1 cellular context compared by ENCODE assay signal in genomic region chr6:4647414-4648365, GRCh38.
TF ChIP-seq lines count a peak whose summit lies in the region.

No MANE protein-coding gene starts in this region.

TF ChIP-seq in HepG2, 621 proteins besides CTCF, POLR2A, EP300 and RAD21 (continued from another document and continues in another):
- TF ChIP-seq, protein P1, sequence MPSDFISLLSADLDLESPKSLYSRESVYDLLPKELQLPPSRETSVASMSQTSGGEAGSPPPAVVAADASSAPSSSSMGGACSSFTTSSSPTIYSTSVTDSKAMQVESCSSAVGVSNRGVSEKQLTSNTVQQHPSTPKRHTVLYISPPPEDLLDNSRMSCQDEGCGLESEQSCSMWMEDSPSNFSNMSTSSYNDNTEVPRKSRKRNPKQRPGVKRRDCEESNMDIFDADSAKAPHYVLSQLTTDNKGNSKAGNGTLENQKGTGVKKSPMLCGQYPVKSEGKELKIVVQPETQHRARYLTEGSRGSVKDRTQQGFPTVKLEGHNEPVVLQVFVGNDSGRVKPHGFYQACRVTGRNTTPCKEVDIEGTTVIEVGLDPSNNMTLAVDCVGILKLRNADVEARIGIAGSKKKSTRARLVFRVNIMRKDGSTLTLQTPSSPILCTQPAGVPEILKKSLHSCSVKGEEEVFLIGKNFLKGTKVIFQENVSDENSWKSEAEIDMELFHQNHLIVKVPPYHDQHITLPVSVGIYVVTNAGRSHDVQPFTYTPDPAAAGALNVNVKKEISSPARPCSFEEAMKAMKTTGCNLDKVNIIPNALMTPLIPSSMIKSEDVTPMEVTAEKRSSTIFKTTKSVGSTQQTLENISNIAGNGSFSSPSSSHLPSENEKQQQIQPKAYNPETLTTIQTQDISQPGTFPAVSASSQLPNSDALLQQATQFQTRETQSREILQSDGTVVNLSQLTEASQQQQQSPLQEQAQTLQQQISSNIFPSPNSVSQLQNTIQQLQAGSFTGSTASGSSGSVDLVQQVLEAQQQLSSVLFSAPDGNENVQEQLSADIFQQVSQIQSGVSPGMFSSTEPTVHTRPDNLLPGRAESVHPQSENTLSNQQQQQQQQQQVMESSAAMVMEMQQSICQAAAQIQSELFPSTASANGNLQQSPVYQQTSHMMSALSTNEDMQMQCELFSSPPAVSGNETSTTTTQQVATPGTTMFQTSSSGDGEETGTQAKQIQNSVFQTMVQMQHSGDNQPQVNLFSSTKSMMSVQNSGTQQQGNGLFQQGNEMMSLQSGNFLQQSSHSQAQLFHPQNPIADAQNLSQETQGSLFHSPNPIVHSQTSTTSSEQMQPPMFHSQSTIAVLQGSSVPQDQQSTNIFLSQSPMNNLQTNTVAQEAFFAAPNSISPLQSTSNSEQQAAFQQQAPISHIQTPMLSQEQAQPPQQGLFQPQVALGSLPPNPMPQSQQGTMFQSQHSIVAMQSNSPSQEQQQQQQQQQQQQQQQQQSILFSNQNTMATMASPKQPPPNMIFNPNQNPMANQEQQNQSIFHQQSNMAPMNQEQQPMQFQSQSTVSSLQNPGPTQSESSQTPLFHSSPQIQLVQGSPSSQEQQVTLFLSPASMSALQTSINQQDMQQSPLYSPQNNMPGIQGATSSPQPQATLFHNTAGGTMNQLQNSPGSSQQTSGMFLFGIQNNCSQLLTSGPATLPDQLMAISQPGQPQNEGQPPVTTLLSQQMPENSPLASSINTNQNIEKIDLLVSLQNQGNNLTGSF (CRISPR knock-in tag; IDR thresholded peaks at IDR 0.05): peak; percentile 56; the same call in 1 of the 2 replicates
- TF ChIP-seq PHF5A (CRISPR knock-in tag; IDR thresholded peaks at IDR 0.05; ENCODE audit: low read depth, unreplicated experiment) (no peak), ZNF143 (CRISPR knock-in tag; IDR thresholded peaks at IDR 0.05) (no peak), SMAD1 (CRISPR knock-in tag; IDR thresholded peaks at IDR 0.05; ENCODE audit: borderline replicate concordance, low read depth) (peak; percentile 38; the same call in 1 of the 2 replicates), SMYD3 (CRISPR knock-in tag; IDR thresholded peaks at IDR 0.05) (peak; percentile 82), IKZF1 (IDR thresholded peaks at IDR 0.05) (no peak), HMGXB3 (CRISPR knock-in tag; IDR thresholded peaks at IDR 0.05; ENCODE audit: borderline replicate concordance) (0 out of 2 replicates have a peak, but pooled peaks have one; percentile 76), GATA4 (IDR thresholded peaks at IDR 0.05; ENCODE audit: borderline replicate concordance, low read depth) (no peak), ZFYVE20 (CRISPR knock-in tag; IDR thresholded peaks at IDR 0.05; ENCODE audit: borderline replicate concordance, low read depth) (0 out of 2 replicates have a peak, but pooled peaks have one; percentile 59), STAG1 (CRISPR knock-in tag; IDR thresholded peaks at IDR 0.05) (peak; percentile 24; the same call in 1 of the 2 replicates), ZNF709 (CRISPR knock-in tag; IDR thresholded peaks at IDR 0.05) (no peak; the same call in 1 of the 2 replicates), RFXANK (CRISPR knock-in tag; IDR thresholded peaks at IDR 0.05) (no peak), HMG20B (CRISPR knock-in tag; conservative IDR thresholded peaks at IDR 0.05) (no peak), ZFAT (CRISPR knock-in tag; conservative IDR thresholded peaks at IDR 0.05) (no peak), CHD2 (IDR thresholded peaks at IDR 0.05; ENCODE audit: low read depth, low read length) (no peak), HMGXB4 (CRISPR knock-in tag; IDR thresholded peaks at IDR 0.05; ENCODE audit: borderline replicate concordance in 1 of 2, low read depth in 1 of 2) (no peak; a peak in 1 of 4 replicates), ZSCAN25 (CRISPR knock-in tag; IDR thresholded peaks at IDR 0.05) (no peak), SRSF1 (optimal IDR thresholded peaks at IDR 0.05; ENCODE audit: low read depth, low read length) (no peak), CHD4 (IDR thresholded peaks at IDR 0.05; ENCODE audit: borderline replicate concordance, low read length) (no peak), ZNF563 (CRISPR knock-in tag; IDR thresholded peaks at IDR 0.05) (peak; percentile 55; the same call in 1 of the 2 replicates), ZNF260 (CRISPR knock-in tag; IDR thresholded peaks at IDR 0.05; ENCODE audit: borderline replicate concordance, low read depth) (no peak), KLF13 (CRISPR knock-in tag; IDR thresholded peaks at IDR 0.05) (0 out of 2 replicates have a peak, but pooled peaks have one; percentile 56), TSC22D2 (CRISPR knock-in tag; IDR thresholded peaks at IDR 0.05; ENCODE audit: borderline replicate concordance) (peak; percentile 83; the same call in 1 of the 2 replicates), ZMYM2 (CRISPR knock-in tag; IDR thresholded peaks at IDR 0.05) (peak; percentile 87), NFE2 (CRISPR knock-in tag; IDR thresholded peaks at IDR 0.05) (no peak), KLF9 (CRISPR knock-in tag; IDR thresholded peaks at IDR 0.05; ENCODE audit: low read depth) (0 out of 2 replicates have a peak, but pooled peaks have one; percentile 47), CBX1 (IDR thresholded peaks at IDR 0.05; ENCODE audit: low read depth) (peak; percentile 88), TEAD3 (CRISPR knock-in tag; optimal IDR thresholded peaks at IDR 0.05; ENCODE audit: borderline replicate concordance) (peak; percentile 72), ESRRA (CRISPR knock-in tag; IDR thresholded peaks at IDR 0.05; ENCODE audit: low read depth) (no peak), HNRNPH1 (optimal IDR thresholded peaks at IDR 0.05; ENCODE audit: low read depth, low read length) (no peak)
- TF ChIP-seq, protein P2, sequence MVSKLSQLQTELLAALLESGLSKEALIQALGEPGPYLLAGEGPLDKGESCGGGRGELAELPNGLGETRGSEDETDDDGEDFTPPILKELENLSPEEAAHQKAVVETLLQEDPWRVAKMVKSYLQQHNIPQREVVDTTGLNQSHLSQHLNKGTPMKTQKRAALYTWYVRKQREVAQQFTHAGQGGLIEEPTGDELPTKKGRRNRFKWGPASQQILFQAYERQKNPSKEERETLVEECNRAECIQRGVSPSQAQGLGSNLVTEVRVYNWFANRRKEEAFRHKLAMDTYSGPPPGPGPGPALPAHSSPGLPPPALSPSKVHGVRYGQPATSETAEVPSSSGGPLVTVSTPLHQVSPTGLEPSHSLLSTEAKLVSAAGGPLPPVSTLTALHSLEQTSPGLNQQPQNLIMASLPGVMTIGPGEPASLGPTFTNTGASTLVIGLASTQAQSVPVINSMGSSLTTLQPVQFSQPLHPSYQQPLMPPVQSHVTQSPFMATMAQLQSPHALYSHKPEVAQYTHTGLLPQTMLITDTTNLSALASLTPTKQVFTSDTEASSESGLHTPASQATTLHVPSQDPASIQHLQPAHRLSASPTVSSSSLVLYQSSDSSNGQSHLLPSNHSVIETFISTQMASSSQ (IDR thresholded peaks at IDR 0.05; ENCODE audit: low read depth): no peak
- TF ChIP-seq, protein P2 (CRISPR knock-in tag; IDR thresholded peaks at IDR 0.05; ENCODE audit: borderline replicate concordance): no peak
- TF ChIP-seq, protein P3, sequence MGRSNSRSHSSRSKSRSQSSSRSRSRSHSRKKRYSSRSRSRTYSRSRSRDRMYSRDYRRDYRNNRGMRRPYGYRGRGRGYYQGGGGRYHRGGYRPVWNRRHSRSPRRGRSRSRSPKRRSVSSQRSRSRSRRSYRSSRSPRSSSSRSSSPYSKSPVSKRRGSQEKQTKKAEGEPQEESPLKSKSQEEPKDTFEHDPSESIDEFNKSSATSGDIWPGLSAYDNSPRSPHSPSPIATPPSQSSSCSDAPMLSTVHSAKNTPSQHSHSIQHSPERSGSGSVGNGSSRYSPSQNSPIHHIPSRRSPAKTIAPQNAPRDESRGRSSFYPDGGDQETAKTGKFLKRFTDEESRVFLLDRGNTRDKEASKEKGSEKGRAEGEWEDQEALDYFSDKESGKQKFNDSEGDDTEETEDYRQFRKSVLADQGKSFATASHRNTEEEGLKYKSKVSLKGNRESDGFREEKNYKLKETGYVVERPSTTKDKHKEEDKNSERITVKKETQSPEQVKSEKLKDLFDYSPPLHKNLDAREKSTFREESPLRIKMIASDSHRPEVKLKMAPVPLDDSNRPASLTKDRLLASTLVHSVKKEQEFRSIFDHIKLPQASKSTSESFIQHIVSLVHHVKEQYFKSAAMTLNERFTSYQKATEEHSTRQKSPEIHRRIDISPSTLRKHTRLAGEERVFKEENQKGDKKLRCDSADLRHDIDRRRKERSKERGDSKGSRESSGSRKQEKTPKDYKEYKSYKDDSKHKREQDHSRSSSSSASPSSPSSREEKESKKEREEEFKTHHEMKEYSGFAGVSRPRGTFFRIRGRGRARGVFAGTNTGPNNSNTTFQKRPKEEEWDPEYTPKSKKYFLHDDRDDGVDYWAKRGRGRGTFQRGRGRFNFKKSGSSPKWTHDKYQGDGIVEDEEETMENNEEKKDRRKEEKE (IDR thresholded peaks at IDR 0.05): no peak
- TF ChIP-seq, protein P4, sequence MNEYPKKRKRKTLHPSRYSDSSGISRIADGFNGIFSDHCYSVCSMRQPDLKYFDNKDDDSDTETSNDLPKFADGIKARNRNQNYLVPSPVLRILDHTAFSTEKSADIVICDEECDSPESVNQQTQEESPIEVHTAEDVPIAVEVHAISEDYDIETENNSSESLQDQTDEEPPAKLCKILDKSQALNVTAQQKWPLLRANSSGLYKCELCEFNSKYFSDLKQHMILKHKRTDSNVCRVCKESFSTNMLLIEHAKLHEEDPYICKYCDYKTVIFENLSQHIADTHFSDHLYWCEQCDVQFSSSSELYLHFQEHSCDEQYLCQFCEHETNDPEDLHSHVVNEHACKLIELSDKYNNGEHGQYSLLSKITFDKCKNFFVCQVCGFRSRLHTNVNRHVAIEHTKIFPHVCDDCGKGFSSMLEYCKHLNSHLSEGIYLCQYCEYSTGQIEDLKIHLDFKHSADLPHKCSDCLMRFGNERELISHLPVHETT (CRISPR knock-in tag; conservative IDR thresholded peaks at IDR 0.05): peak; percentile 47; the same call in 1 of the 2 replicates
- TF ChIP-seq, protein P5, sequence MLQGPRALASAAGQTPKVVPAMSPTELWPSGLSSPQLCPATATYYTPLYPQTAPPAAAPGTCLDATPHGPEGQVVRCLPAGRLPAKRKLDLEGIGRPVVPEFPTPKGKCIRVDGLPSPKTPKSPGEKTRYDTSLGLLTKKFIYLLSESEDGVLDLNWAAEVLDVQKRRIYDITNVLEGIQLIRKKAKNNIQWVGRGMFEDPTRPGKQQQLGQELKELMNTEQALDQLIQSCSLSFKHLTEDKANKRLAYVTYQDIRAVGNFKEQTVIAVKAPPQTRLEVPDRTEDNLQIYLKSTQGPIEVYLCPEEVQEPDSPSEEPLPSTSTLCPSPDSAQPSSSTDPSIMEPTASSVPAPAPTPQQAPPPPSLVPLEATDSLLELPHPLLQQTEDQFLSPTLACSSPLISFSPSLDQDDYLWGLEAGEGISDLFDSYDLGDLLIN (CRISPR knock-in tag; IDR thresholded peaks at IDR 0.05; ENCODE audit: borderline replicate concordance): no peak
- TF ChIP-seq, protein P6, sequence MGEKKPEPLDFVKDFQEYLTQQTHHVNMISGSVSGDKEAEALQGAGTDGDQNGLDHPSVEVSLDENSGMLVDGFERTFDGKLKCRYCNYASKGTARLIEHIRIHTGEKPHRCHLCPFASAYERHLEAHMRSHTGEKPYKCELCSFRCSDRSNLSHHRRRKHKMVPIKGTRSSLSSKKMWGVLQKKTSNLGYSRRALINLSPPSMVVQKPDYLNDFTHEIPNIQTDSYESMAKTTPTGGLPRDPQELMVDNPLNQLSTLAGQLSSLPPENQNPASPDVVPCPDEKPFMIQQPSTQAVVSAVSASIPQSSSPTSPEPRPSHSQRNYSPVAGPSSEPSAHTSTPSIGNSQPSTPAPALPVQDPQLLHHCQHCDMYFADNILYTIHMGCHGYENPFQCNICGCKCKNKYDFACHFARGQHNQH (CRISPR knock-in tag; IDR thresholded peaks at IDR 0.05): peak; percentile 89
